Comparison of ENCODE assay signal across 8 cellular contexts in the genomic region with DNA sequence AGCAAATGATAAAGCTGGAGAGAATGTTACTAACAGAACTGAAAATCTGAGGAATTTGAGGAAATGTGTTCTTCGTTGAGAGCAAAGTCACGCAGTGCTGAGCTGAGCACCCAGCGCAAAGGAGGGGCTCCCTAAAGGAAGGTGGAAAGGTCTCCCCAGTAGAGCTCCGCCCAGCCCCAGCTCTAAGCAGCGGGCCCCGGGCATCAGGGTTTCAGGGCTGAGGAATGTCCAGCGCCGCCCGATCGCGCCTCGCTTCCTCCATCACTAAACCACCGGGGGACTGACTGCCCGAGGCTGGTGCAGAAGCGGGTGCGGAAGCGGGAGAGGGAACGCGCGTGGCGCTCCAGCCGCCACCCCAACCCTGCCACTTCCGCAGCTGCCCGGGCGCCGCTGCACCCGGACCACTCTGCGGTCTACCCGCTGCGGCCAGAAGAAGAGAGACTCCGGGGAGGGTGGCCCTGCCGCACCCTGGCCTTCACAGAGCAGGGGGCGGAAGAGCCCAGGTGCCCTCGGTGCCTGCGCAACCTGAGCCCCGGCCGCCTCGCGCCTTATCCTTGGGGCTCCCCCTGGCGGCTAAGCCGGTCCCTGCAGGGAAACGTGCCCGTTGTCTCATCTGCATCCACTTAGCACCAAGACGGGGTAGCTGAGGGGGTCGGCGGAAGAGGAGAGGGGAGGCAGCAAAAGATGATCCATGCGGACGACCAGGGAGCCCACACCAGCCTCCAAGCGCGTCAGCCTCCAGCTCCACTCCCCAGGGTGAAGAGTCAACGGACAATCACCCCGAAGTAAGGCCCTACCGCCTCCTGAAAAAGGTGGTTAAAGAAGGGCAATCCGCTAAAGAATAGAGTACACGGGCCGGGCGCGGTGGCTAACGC. TPM values are rescaled to one million over a fixed set of nuclear protein-coding genes. Genes with fewer than 3 reads are reported as not detected.
A peak's percentile ranks its signal among the peaks of the same experiment; 100 is the strongest.
DNase-seq lines count a peak whose midpoint lies in the region; ATAC-seq, FAIRE-seq and TF ChIP-seq lines count a peak whose summit lies in the region.

No MANE protein-coding gene starts in this region.

- peak; percentile 81 for ATAC-seq in HG03135 (IDR thresholded peaks at IDR 0.05; ENCODE audit: unreplicated experiment)
- peak; percentile 90 to 94 for ATAC-seq in lower lobe of right lung

- DNase-seq in GM18507 (ENCODE audit: extremely low spot score, insufficient read length, low read depth) = peak; percentile 75
- peak; percentile 70 for DNase-seq in NCI-H510A (lab: John Stamatoyannopoulos, UW)
- peak; percentile 98 to 99 for DNase-seq in activated CD4-positive, alpha-beta T cell treated with anti-CD3 and anti-CD28 coated beads, Interleukin-2, amount 50 U/mL, for 48 hours
- DNase-seq in dorsolateral prefrontal cortex = peak; percentile 66 to 89 (median 86)
- DNase-seq in lower lobe of right lung = peak; percentile 91
- DNase-seq in stimulated activated CD4-positive, alpha-beta T cell treated with anti-CD3 and anti-CD28 coated beads, TNF-alpha, amount 100 ng/mL, for 1 hour (ENCODE audit: low read depth in 3 of 3, low spot score in 1 of 3) = peak; percentile 73 to 99 (median 84)

- peak overlapping the region; percentile 88 for H2AFZ ChIP-seq in ACC112 (ENCODE audit: low read length, unreplicated experiment)

- H3K9me3 ChIP-seq in lower lobe of right lung = no peaks in the 10 kb centered on the region

- H3K4me1 ChIP-seq in ACC112 (ENCODE audit: control insufficient read depth, insufficient read depth, low read length, unreplicated experiment) (no peaks in the 10 kb centered on the region), lower lobe of right lung (peaks cover 15% of the 10 kb centered on the region)

- H3K27ac ChIP-seq in ACC112 (ENCODE audit: low read depth, low read length) (no peak overlapping the region), dorsolateral prefrontal cortex (peak overlapping the region in 55 of 59 donors; percentile 8 to 91 (median 79)), lower lobe of right lung (peak overlapping the region; percentile 76)

- H3K79me2 ChIP-seq in ACC112 (ENCODE audit: control insufficient read depth, insufficient read depth, low read length, unreplicated experiment) = no peaks in the 10 kb centered on the region

- peak; percentile 95 for FAIRE-seq in GM18507 (lab: Jason Lieb, UNC)

- intact Hi-C loops in dorsolateral prefrontal cortex (cut with DNase I) (loop anchor here (1.0 to 5.0 kb wide), 8 partner anchors 58 to 248 kb away; partner anchors contain the start of genes CNTROB (in 2 of the 2) and TRAPPC1 (in 2 of the 2)), lower lobe of right lung (cut with DNase I) (no loop called here)

- H3K4me3 ChIP-seq in ACC112 (ENCODE audit: low read depth, low read length) = peak overlapping the region; percentile 85
- H3K4me3 ChIP-seq in dorsolateral prefrontal cortex = peak overlapping the region; percentile 49 to 88 (median 67)
- peak overlapping the region; percentile 74 for H3K4me3 ChIP-seq in lower lobe of right lung

- H3K36me3 ChIP-seq in ACC112 (ENCODE audit: insufficient read depth, low read length) (no peaks in the 10 kb centered on the region), lower lobe of right lung (no peaks in the 10 kb centered on the region)

- peak in 55 of 56 donors; percentile 83 to 99 (median 95) for TF ChIP-seq CTCF in dorsolateral prefrontal cortex (IDR thresholded peaks at IDR 0.05 in 54 of 56, conservative IDR thresholded peaks at IDR 0.05 in 2 of 56; ENCODE audit: low read depth in 1 of 56, partially characterized antibody in 56 of 56)
- TF ChIP-seq CTCF in lower lobe of right lung (IDR thresholded peaks at IDR 0.05) = peak; percentile 97

- H3K27me3 ChIP-seq in ACC112 (ENCODE audit: insufficient read depth, low read length) = no peaks in the 10 kb centered on the region
- peaks cover 0 to 4% (median 0%) of the 10 kb centered on the region in 45 donors for H3K27me3 ChIP-seq in dorsolateral prefrontal cortex
- no peaks in the 10 kb centered on the region for H3K27me3 ChIP-seq in lower lobe of right lung (ENCODE audit: low read depth)

RNA-seq across cellular contexts. Expression of gene GUCY2D, which starts 12.4 kb away (rescaled TPM):
- total RNA-seq in dorsolateral prefrontal cortex (1 to 10 TPM in 28 of 120 experiments, under 1 TPM in 56, not detected in 36; 0.13 to 2.8 (median 0.83) TPM), lower lobe of right lung (3.1 TPM)

RNA-seq across cellular contexts. Expression of gene ALOX15B, which starts 48.8 kb away (rescaled TPM):
- total RNA-seq in dorsolateral prefrontal cortex (1 to 10 TPM in 90 of 120 experiments, under 1 TPM in 29, not detected in 1; 0.29 to 6.8 (median 2.0) TPM), lower lobe of right lung (53.5 TPM)

RNA-seq across cellular contexts. Expression of gene CNTROB, which starts 58.0 kb away (rescaled TPM):
- total RNA-seq in dorsolateral prefrontal cortex (10 to 100 TPM; 13.4 to 35.9 (median 20.7) TPM), lower lobe of right lung (56.2 TPM)

RNA-seq across cellular contexts. Expression of gene TRAPPC1, which starts 58.3 kb away (rescaled TPM):
- total RNA-seq in dorsolateral prefrontal cortex = 100 to 1,000 TPM in 53 of 120 experiments, 10 to 100 TPM in 67; 58.5 to 141 (median 98.0) TPM
- total RNA-seq in lower lobe of right lung = 110 TPM
